Comparison of ENCODE assay signal across 8 cellular contexts in genomic region chr2:206084870-206085741, GRCh38. TPM values are rescaled to one million over a fixed set of nuclear protein-coding genes. Genes with fewer than 3 reads are reported as not detected.
A peak's percentile ranks its signal among the peaks of the same experiment; 100 is the strongest.
DNase-seq lines count a peak whose midpoint lies in the region; ATAC-seq and TF ChIP-seq lines count a peak whose summit lies in the region.

No MANE protein-coding gene starts in this region.

- peak overlapping the region; percentile 98 for H3K27ac Mint-ChIP-seq in activated CD4-positive, alpha-beta memory T cell treated with anti-CD3 and anti-CD28 coated beads, Interleukin-2, amount 10 ng/mL, durations not matched to agents 7 days and 5 days

- H4K20me1 ChIP-seq in KMS-11 (ENCODE audit: insufficient read depth), result peaks cover 5% of the 10 kb centered on the region

- H3K36me3 ChIP-seq in KMS-11 (ENCODE audit: insufficient read depth) (no peaks in the 10 kb centered on the region), mesendoderm (ENCODE audit: control insufficient read depth, insufficient read depth, low read length) (no peaks in the 10 kb centered on the region)

- peaks cover 16% of the 10 kb centered on the region for H3K36me3 Mint-ChIP-seq in activated CD4-positive, alpha-beta memory T cell treated with anti-CD3 and anti-CD28 coated beads, Interleukin-2, amount 10 ng/mL, durations not matched to agents 7 days and 5 days (ENCODE audit: low read depth)

- TF ChIP-seq CTCF in GM10266 (IDR thresholded peaks at IDR 0.05; ENCODE audit: control insufficient read depth, insufficient read depth, low read depth, missing control alignments), result no peak
- TF ChIP-seq CTCF in KMS-11 (conservative IDR thresholded peaks at IDR 0.05; ENCODE audit: low read depth, low read length), result no peak

- peak overlapping the region; percentile 93 for H3K27ac ChIP-seq in KMS-11
- peak overlapping the region; percentile 96 for H3K27ac ChIP-seq in mesendoderm (ENCODE audit: low read depth, low read length)

- H3K4me3 Mint-ChIP-seq in activated CD4-positive, alpha-beta memory T cell treated with anti-CD3 and anti-CD28 coated beads, Interleukin-2, amount 10 ng/mL, durations not matched to agents 7 days and 5 days, result peak overlapping the region; percentile 99

- peak overlapping the region; percentile 100 for H3K18ac ChIP-seq in mesendoderm (ENCODE audit: low read length)

- H2AK5ac ChIP-seq in mesendoderm (ENCODE audit: low read length), result no peak overlapping the region

- H3K4ac ChIP-seq in mesendoderm (ENCODE audit: low read depth, low read length), result peak overlapping the region; percentile 100

- peak overlapping the region; percentile 100 for H4K8ac ChIP-seq in mesendoderm (ENCODE audit: low read depth, low read length)

- WGBS in mesendoderm (ENCODE audit: extremely low coverage, insufficient coverage, low lambda C conversion rate), result no CpG with 5 or more reads among the region's 88 CpGs

- no peak overlapping the region for H3K23ac ChIP-seq in mesendoderm (ENCODE audit: low read length)

- POLR2A ChIA-PET in activated CD4-positive, alpha-beta memory T cell treated with anti-CD3 and anti-CD28 coated beads, Interleukin-2, amount 10 ng/mL, durations not matched to agents 7 days and 5 days (lab: Charles Lee), result interaction anchor here (0.7 to 3.2 kb wide), 19 partner anchors 11 to 1445 kb away, joined by 3 to 29 read pairs (median 4); partner anchors contain the start of genes CREB1, EEF1B2 and NDUFS1

- H3K9me3 Mint-ChIP-seq in activated CD4-positive, alpha-beta memory T cell treated with anti-CD3 and anti-CD28 coated beads, Interleukin-2, amount 10 ng/mL, durations not matched to agents 7 days and 5 days, result no peaks in the 10 kb centered on the region

- H3K27me3 Mint-ChIP-seq in activated CD4-positive, alpha-beta memory T cell treated with anti-CD3 and anti-CD28 coated beads, Interleukin-2, amount 10 ng/mL, durations not matched to agents 7 days and 5 days, result no peaks in the 10 kb centered on the region

- H3K56ac ChIP-seq in mesendoderm (ENCODE audit: low read length), result peak overlapping the region; percentile 87

- H3K4me1 ChIP-seq in KMS-11 (ENCODE audit: low read depth, poor library complexity, severe bottlenecking), result peaks cover 23% of the 10 kb centered on the region
- peaks cover 4% of the 10 kb centered on the region for H3K4me1 ChIP-seq in mesendoderm (ENCODE audit: control insufficient read depth, low read depth, low read length)

- peak overlapping the region; percentile 99 for H3K4me2 ChIP-seq in KMS-11
- H3K4me2 ChIP-seq in mesendoderm (ENCODE audit: low read length), result peak overlapping the region; percentile 88

- H3K79me2 ChIP-seq in KMS-11 (ENCODE audit: insufficient read depth, low read depth) (peaks cover 57% of the 10 kb centered on the region), mesendoderm (ENCODE audit: control insufficient read depth, insufficient read depth, low read length) (peaks cover 21% of the 10 kb centered on the region)

- H3K9ac ChIP-seq in KMS-11 (peak overlapping the region; percentile 99), mesendoderm (ENCODE audit: low read length) (peak overlapping the region; percentile 94)

- CTCF ChIA-PET in activated CD4-positive, alpha-beta memory T cell treated with anti-CD3 and anti-CD28 coated beads, Interleukin-2, amount 10 ng/mL, durations not matched to agents 7 days and 5 days (lab: Charles Lee), result interaction anchor here (0.6 to 2.2 kb wide), 5 partner anchors 69 to 90 kb away, joined by 3 to 9 read pairs (median 6); partner anchors contain the start of genes EEF1B2 and NDUFS1

- H3K27me3 ChIP-seq in KMS-11 (ENCODE audit: insufficient read depth, low read depth), result no peaks in the 10 kb centered on the region
- H3K27me3 ChIP-seq in mesendoderm (ENCODE audit: insufficient read depth, low read length, poor library complexity), result no peaks in the 10 kb centered on the region

- H3K4me1 Mint-ChIP-seq in activated CD4-positive, alpha-beta memory T cell treated with anti-CD3 and anti-CD28 coated beads, Interleukin-2, amount 10 ng/mL, durations not matched to agents 7 days and 5 days, result peaks cover 32% of the 10 kb centered on the region

- peak overlapping the region; percentile 41 for H2BK5ac ChIP-seq in mesendoderm (ENCODE audit: low read length)

- H4K5ac ChIP-seq in mesendoderm (ENCODE audit: low read length), result no peak overlapping the region

- H2BK120ac ChIP-seq in mesendoderm (ENCODE audit: low read depth, low read length), result peak overlapping the region; percentile 100

- H2AFZ ChIP-seq in KMS-11 (ENCODE audit: low read depth), result peak overlapping the region; percentile 84

- H3K79me1 ChIP-seq in mesendoderm (ENCODE audit: low read length), result no peaks in the 10 kb centered on the region

- H2BK15ac ChIP-seq in mesendoderm (replicated peaks; ENCODE audit: low read depth), result peak overlapping the region; percentile 94

- peak overlapping the region; percentile 93 for H3K4me3 ChIP-seq in KMS-11 (IDR thresholded peaks at IDR 0.05; ENCODE audit: insufficient read depth, low read depth, low read length)
- peak overlapping the region; percentile 85 for H3K4me3 ChIP-seq in mesendoderm (ENCODE audit: low read length)

- peak; percentile 21 for ATAC-seq in GM21737 (IDR thresholded peaks at IDR 0.05; ENCODE audit: unreplicated experiment)

- peak; percentile 57 for DNase-seq in GM10266 (ENCODE audit: extremely low spot score)
- DNase-seq in activated CD4-positive, alpha-beta memory T cell treated with anti-CD3 and anti-CD28 coated beads, Interleukin-2, amount 10 ng/mL, durations not matched to agents 7 days and 5 days, result peak; percentile 55
- peak; percentile 20 for DNase-seq in effector CD8-positive, alpha-beta T cell (lab: John Stamatoyannopoulos, UW)
- peak; percentile 37 for DNase-seq in mesendoderm
- peak; percentile 13 for DNase-seq in stimulated activated CD8-positive, alpha-beta memory T cell treated with anti-CD3 and anti-CD28 coated beads, Interleukin-7, amount 100 ng/mL, for 1 hour (ENCODE audit: low read depth in 2 of 2)
- DNase-seq in epidermal melanocyte (ENCODE audit: insufficient read length, low spot score), result no peak

RNA-seq across cellular contexts. Expression of gene INO80D, which starts 0.9 kb away (rescaled TPM):
- 10 to 100 TPM; 25.4 to 26.5 TPM for total RNA-seq in activated CD4-positive, alpha-beta memory T cell treated with anti-CD3 and anti-CD28 coated beads, Interleukin-2, amount 10 ng/mL, durations not matched to agents 7 days and 5 days
- polyA plus RNA-seq in mesendoderm (2013, experiment 1 of 2), result 7.5 TPM
- polyA plus RNA-seq in mesendoderm (2013, experiment 2 of 2), result 6.7 TPM
